Comparison of ENCODE assay signal across 20 cellular contexts in the genomic region with DNA sequence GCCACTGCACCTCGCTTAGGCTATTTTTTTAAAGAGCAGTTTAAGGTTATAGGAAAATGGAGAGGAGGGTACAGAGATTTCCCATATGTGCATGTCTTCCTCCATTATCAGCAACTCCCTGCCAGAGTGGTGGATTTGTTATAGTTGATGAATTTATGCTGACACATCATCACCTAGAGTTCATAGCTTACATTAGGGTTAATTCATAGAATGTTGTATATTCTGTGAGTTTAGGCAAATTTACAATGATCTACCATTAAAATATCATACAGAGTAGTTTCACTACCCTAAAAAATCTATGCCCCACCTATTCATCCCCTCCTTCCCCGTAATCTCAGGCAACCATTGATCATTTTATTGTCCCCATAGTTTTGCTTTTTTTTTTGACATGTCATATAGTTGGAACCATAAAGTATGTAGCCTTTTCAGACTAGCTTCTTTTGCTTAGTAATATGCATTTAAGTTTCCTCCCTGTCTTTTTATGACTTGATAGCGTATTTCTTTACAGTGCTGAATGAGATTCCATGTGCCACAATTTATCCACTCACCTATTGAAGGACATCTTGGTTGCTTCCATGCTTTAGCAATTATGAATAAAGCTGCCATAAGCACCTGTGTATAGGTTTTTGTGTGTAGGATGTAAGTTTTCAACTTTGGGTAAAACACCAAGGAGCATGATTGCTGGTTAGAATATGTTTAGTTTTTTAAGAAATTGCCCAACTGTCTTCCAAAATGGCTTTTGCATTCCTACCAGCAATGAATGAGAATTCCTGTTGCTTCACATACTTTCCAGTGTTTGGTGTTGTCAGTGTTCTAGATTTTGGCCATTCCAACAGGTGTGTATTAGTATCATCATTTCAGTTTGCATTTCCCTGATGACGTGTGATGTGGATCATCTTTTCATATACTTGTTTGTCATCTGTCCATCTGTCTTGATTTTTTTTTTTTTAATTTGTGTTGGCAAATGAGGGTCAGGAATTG.
A peak's percentile ranks its signal among the peaks of the same experiment; 100 is the strongest.
DNase-seq lines count a peak whose midpoint lies in the region; ATAC-seq, FAIRE-seq and TF ChIP-seq lines count a peak whose summit lies in the region.
"Had no signal": no experiment of that assay in that cellular context is flagged by ENCODE, and none has a peak within 500 bp of the region (broad histone marks: within the 10 kb centered on the region; RNA-seq: fewer than 3 reads in every experiment).

No MANE protein-coding gene starts in this region.

- no peaks in the 10 kb centered on the region for H3K9me3 Mint-ChIP-seq in chondrocyte (ENCODE audit: low read depth)
- H3K9me3 Mint-ChIP-seq in stimulated activated naive B cell treated with anti-CD40 and anti-IgM and Interleukin-4, amounts not matched to agents 10 μg/mL and 1 μg/mL and 100 μg/mL, for 72 hours: no peaks in the 10 kb centered on the region
- H3K9me3 Mint-ChIP-seq: activated CD4-positive, alpha-beta T cell treated with anti-CD3 and anti-CD28 coated beads, Interleukin-2, amount 10 ng/mL, durations not matched to agents 24 days and 14 days; CD14-positive monocyte had no signal

- no peaks in the 10 kb centered on the region for H3K36me3 Mint-ChIP-seq in chondrocyte (ENCODE audit: low read depth)
- peaks cover 24 to 39% of the 10 kb centered on the region in 2 donors for H3K36me3 Mint-ChIP-seq in stimulated activated naive B cell treated with anti-CD40 and anti-IgM and Interleukin-4, amounts not matched to agents 10 μg/mL and 1 μg/mL and 100 μg/mL, for 72 hours

- H3K4me3 Mint-ChIP-seq in chondrocyte (ENCODE audit: unreplicated experiment): no peak overlapping the region
- peak overlapping the region in 1 of 2 donors; percentile 40 for H3K4me3 Mint-ChIP-seq in stimulated activated naive B cell treated with anti-CD40 and anti-IgM and Interleukin-4, amounts not matched to agents 10 μg/mL and 1 μg/mL and 100 μg/mL, for 72 hours
- H3K4me3 Mint-ChIP-seq: activated CD4-positive, alpha-beta T cell treated with anti-CD3 and anti-CD28 coated beads, Interleukin-2, amount 10 ng/mL, durations not matched to agents 24 days and 14 days; CD14-positive monocyte had no signal

- peaks cover 98% of the 10 kb centered on the region for H3K79me2 ChIP-seq in HepG2 (ENCODE audit: insufficient read depth, low read length)

- no peak for TF ChIP-seq RAD21 in HepG2 (CRISPR knock-in tag; IDR thresholded peaks at IDR 0.05)

- H3K27me3 Mint-ChIP-seq in chondrocyte (ENCODE audit: low read depth): no peaks in the 10 kb centered on the region
- no peaks in the 10 kb centered on the region for H3K27me3 Mint-ChIP-seq in stimulated activated naive B cell treated with anti-CD40 and anti-IgM and Interleukin-4, amounts not matched to agents 10 μg/mL and 1 μg/mL and 100 μg/mL, for 72 hours
- H3K27me3 Mint-ChIP-seq: activated CD4-positive, alpha-beta T cell treated with anti-CD3 and anti-CD28 coated beads, Interleukin-2, amount 10 ng/mL, durations not matched to agents 24 days and 14 days had no signal

- FAIRE-seq in HepG2 (lab: Jason Lieb, UNC): no peak

- ATAC-seq in HepG2 (no peak), right lobe of liver (no peak), HG03159 (IDR thresholded peaks at IDR 0.05; ENCODE audit: unreplicated experiment) (no peak)
- peak; percentile 61 to 71 for ATAC-seq in stimulated activated naive B cell treated with anti-CD40 and anti-IgM and Interleukin-4, amounts not matched to agents 10 μg/mL and 1 μg/mL and 100 μg/mL, for 72 hours (replicated peaks)
- ATAC-seq in activated CD4-positive, CD25-positive, alpha-beta regulatory T cell treated with anti-CD3 and anti-CD28 coated beads, Interleukin-2, amount 50 U/mL, for 24 hours: no peak

- CTCF ChIA-PET in HepG2 (lab: Yijun Ruan, JAX; ENCODE audit: low intra/inter-chr PET ratio, low total read pairs): no interaction called here

- H3K4me2 ChIP-seq in HepG2 (ENCODE audit: low read depth, low read length): no peak overlapping the region

- H3K4me1 ChIP-seq in HepG2 (ENCODE audit: insufficient read depth, low read length) (peaks cover 80% of the 10 kb centered on the region), right lobe of liver (peaks cover 0 to 4% (median 0%) of the 10 kb centered on the region in 4 donors)
- H3K4me1 ChIP-seq: testis had no signal

- peak overlapping the region; percentile 57 for H3K27ac Mint-ChIP-seq in chondrocyte (ENCODE audit: unreplicated experiment)
- peak overlapping the region; percentile 25 for H3K27ac Mint-ChIP-seq in stimulated activated naive B cell treated with anti-CD40 and anti-IgM and Interleukin-4, amounts not matched to agents 10 μg/mL and 1 μg/mL and 100 μg/mL, for 72 hours
- H3K27ac Mint-ChIP-seq: activated CD4-positive, alpha-beta T cell treated with anti-CD3 and anti-CD28 coated beads, Interleukin-2, amount 10 ng/mL, durations not matched to agents 24 days and 14 days had no signal

- H3K4me3 ChIP-seq in HepG2 (replicated peaks in 1 of 3; ENCODE audit: insufficient read depth in 1 of 3, low read depth in 2 of 3, low read length in 3 of 3): no peak overlapping the region
- H3K4me3 ChIP-seq in right lobe of liver: no peak overlapping the region
- no peak overlapping the region for H3K4me3 ChIP-seq in SK-N-MC
- H3K4me3 ChIP-seq: psoas muscle, testis had no signal

- POLR2A ChIA-PET in HepG2 (lab: Yijun Ruan, JAX): interaction anchor here (1.8 kb wide), 1 partner anchor 34 kb away, joined by 4 read pairs; no protein-coding TSS in a partner anchor

- H4K20me1 ChIP-seq in HepG2 (ENCODE audit: insufficient read depth, low read length): peaks cover 7% of the 10 kb centered on the region; the same call in 1 of the 2 replicates

- H2AFZ ChIP-seq in HepG2 (ENCODE audit: low read length): no peak overlapping the region

- no peaks in the 10 kb centered on the region for H3K9me3 ChIP-seq in HepG2 (ENCODE audit: low read length)
- H3K9me3 ChIP-seq in right lobe of liver: no peaks in the 10 kb centered on the region
- no peaks in the 10 kb centered on the region for H3K9me3 ChIP-seq in SK-N-MC (ENCODE audit: low read depth, low read length)
- H3K9me3 ChIP-seq: neutrophil, psoas muscle, testis had no signal

- no peak for TF ChIP-seq CTCF in HepG2 (CRISPR knock-in tag; IDR thresholded peaks at IDR 0.05)
- no peak for TF ChIP-seq CTCF in right lobe of liver (IDR thresholded peaks at IDR 0.05)
- TF ChIP-seq CTCF in chondrocyte (IDR thresholded peaks at IDR 0.05): no peak

- H3K9ac ChIP-seq in HepG2 (ENCODE audit: insufficient read depth, low read depth, low read length) (no peak overlapping the region), SK-N-MC (ENCODE audit: insufficient read length) (peak overlapping the region; percentile 22)

- peaks cover 60% of the 10 kb centered on the region for H3K4me1 Mint-ChIP-seq in chondrocyte (ENCODE audit: low read depth)
- H3K4me1 Mint-ChIP-seq in stimulated activated naive B cell treated with anti-CD40 and anti-IgM and Interleukin-4, amounts not matched to agents 10 μg/mL and 1 μg/mL and 100 μg/mL, for 72 hours: peaks cover 40 to 81% of the 10 kb centered on the region in 2 donors

- no peaks in the 10 kb centered on the region for H3K27me3 ChIP-seq in HepG2 (ENCODE audit: control insufficient read depth in 1 of 2, insufficient read depth in 2 of 2, low read length in 2 of 2)
- no peaks in the 10 kb centered on the region for H3K27me3 ChIP-seq in right lobe of liver
- H3K27me3 ChIP-seq: neutrophil, testis had no signal

- intact Hi-C loops in HepG2 (cut with micrococcal nuclease; ENCODE audit: unreplicated experiment) (no loop called here), right lobe of liver (cut with DNase I) (no loop called here)

- H3K36me3 ChIP-seq in HepG2 (replicated peaks in 1 of 2; ENCODE audit: control insufficient read depth in 1 of 2, insufficient read depth in 2 of 2, low read length in 2 of 2) (no peaks in the 10 kb centered on the region), right lobe of liver (no peaks in the 10 kb centered on the region), SK-N-MC (ENCODE audit: insufficient read depth, low read length) (no peaks in the 10 kb centered on the region)
- H3K36me3 ChIP-seq: neutrophil had no signal

- no TSS peak for BruUV-seq in HepG2 (replicated peaks; lab: Mats Ljungman, UMichigan)

- WGBS in HepG2 (ENCODE audit: low lambda C conversion rate): 97% methylated on average over 4 of the region's 4 CpGs
- 83% methylated on average over 4 of the region's 4 CpGs for WGBS in right lobe of liver (ENCODE audit: insufficient coverage, low coverage, low lambda C conversion rate, missing lambda C conversion rate)

- no peak for TF ChIP-seq POLR2A in HepG2 (IDR thresholded peaks at IDR 0.05; ENCODE audit: insufficient read depth in 1 of 2, low read depth in 2 of 2, low read length in 2 of 2)
- no peak for TF ChIP-seq POLR2A in right lobe of liver (IDR thresholded peaks at IDR 0.05)

- H3K27ac ChIP-seq in HepG2 (ENCODE audit: extremely low read length, insufficient read depth, low read length) (no peak overlapping the region), right lobe of liver (no peak overlapping the region), SK-N-MC (peak overlapping the region; percentile 53; the same call in 1 of the 2 replicates)
- H3K27ac ChIP-seq: neutrophil, psoas muscle, testis had no signal

- in situ Hi-C loops in HepG2 (cut with HindIII; ENCODE audit: extremely low pct_ligation_motif_present, low pct_unique_long_range_greater_than_20kb): no loop called here

- TF ChIP-seq EP300 in HepG2 (IDR thresholded peaks at IDR 0.05; ENCODE audit: low read depth in 2 of 2, low read length in 2 of 2) (no peak), HepG2 (CRISPR knock-in tag; IDR thresholded peaks at IDR 0.05; ENCODE audit: borderline replicate concordance) (no peak)

- DNase-seq in HepG2 (ENCODE audit: low spot score) (no peak), right lobe of liver (no peak), SK-N-MC (ENCODE audit: low read depth, low spot score) (no peak), chondrocyte (ENCODE audit: low spot score) (no peak)
- no peak for DNase-seq in stimulated activated naive B cell treated with anti-CD40 and anti-IgM and Interleukin-4, amounts not matched to agents 10 μg/mL and 1 μg/mL and 100 μg/mL, for 72 hours
- no peak for DNase-seq in activated CD4-positive, alpha-beta T cell treated with anti-CD3 and anti-CD28 coated beads, Interleukin-2, amount 50 U/mL, for 1 hour
- DNase-seq: activated CD4-positive, alpha-beta T cell treated with anti-CD3 and anti-CD28 coated beads, Interleukin-2, amount 10 ng/mL, durations not matched to agents 24 days and 14 days; foreskin melanocyte; H7; islet precursor cell; KG1; NCI-H69; OCI-M1; psoas muscle; stimulated activated CD4-positive, alpha-beta T cell treated with anti-CD3 and anti-CD28 coated beads, Interleukin-1b, Interleukin-23, amount 100 ng/mL, for 48 hours; testis had no signal

TF ChIP-seq in HepG2, 621 proteins besides CTCF, POLR2A, EP300 and RAD21 (continues in another document):
- TF ChIP-seq MAFF (IDR thresholded peaks at IDR 0.05; ENCODE audit: low read depth, low read length): peak; percentile 95
- TF ChIP-seq MAFK (conservative IDR thresholded peaks at IDR 0.05 in 1 of 2, IDR thresholded peaks at IDR 0.05 in 1 of 2; ENCODE audit: low read length in 2 of 2): peak; percentile 96
- TF ChIP-seq ZNF790 (CRISPR knock-in tag; IDR thresholded peaks at IDR 0.05; ENCODE audit: borderline replicate concordance): no peak
- 0 out of 2 replicates have a peak, but pooled peaks have one; percentile 10 for TF ChIP-seq ZNF670 (CRISPR knock-in tag; IDR thresholded peaks at IDR 0.05; ENCODE audit: borderline replicate concordance)
- no peak for TF ChIP-seq U2AF1 (optimal IDR thresholded peaks at IDR 0.05; ENCODE audit: low read depth, low read length)

Comparison
In these comparisons a context has a peak if more than half of its experiments do, and no peak if none do; other contexts are left out.
1. ATAC-seq: peak in stimulated activated naive B cell treated with anti-CD40 and anti-IgM and Interleukin-4, amounts not matched to agents 10 μg/mL and 1 μg/mL and 100 μg/mL, for 72 hours (2 of 2); none in HepG2 (single experiment), right lobe of liver (0 of 4), activated CD4-positive, CD25-positive, alpha-beta regulatory T cell treated with anti-CD3 and anti-CD28 coated beads, Interleukin-2, amount 50 U/mL, for 24 hours (0 of 2) and HG03159 (single experiment).